Comparison of ENCODE assay signal across 21 cellular contexts in the genomic region with DNA sequence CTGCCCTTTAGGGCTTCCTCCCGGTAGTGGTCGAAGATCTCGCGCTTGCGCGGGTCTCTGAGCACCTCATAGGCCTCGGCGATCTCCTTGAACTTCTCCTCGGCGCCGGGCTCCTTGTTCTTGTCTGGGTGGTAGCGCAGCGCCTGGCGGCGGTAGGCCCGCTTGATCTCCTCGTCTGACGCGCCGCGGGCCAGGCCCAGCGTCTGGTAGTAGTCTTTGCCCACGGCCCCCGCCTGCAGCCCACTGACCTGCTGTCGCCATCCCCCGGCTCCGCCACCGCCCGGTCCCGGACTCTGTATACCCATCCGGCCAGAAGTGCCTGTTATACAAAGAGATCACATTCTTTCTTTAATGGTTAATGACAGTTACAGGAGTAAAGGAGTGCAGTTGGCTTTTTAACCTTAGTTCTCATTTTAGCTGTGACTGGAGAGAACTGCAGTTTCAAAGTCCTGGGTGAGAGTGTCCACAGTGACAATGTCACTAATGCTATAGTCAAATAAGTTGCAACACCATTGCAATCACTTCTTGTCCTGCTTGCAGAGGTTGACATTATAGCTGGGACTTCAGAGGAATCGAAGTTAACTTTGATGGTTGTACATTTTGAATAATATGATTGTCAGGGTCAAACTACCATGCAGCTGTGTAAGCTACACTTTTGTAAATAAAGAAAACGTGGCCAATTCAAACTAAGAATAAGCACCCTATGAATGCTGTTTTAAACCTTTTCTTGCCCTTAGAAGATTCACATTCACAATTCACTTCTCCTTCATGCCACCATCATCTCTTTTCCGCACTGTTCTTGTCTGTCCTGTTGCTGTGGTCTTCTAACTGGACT. TPM values are rescaled to one million over a fixed set of nuclear protein-coding genes. Genes with fewer than 3 reads are reported as not detected.
DNase-seq lines count a peak whose midpoint lies in the region; ATAC-seq, FAIRE-seq and TF ChIP-seq lines count a peak whose summit lies in the region.
"Had no signal": no experiment of that assay in that cellular context is flagged by ENCODE, and none has a peak within 500 bp of the region (broad histone marks: within the 10 kb centered on the region; RNA-seq: fewer than 3 reads in every experiment).

No MANE protein-coding gene starts in this region.

- peak overlapping the region; percentile 29 for H3K4me2 ChIP-seq in HepG2 (ENCODE audit: low read depth, low read length)
- H3K4me2 ChIP-seq: KMS-11 had no signal

- H3K9me3 Mint-ChIP-seq in WTC11 (peaks cover 8% of the 10 kb centered on the region), mesothelial cell of epicardium (peaks cover 5% of the 10 kb centered on the region)
- H3K9me3 Mint-ChIP-seq in stimulated activated effector memory CD8-positive, alpha-beta T cell treated with anti-CD3 and anti-CD28 coated beads, Interleukin-12 subunit alpha, Interleukin-12 subunit beta, amount 100 ng/mL, for 72 hours: no peaks in the 10 kb centered on the region
- H3K9me3 Mint-ChIP-seq: CD8-positive, alpha-beta T cell; H9 had no signal

- TF ChIP-seq EP300 in HepG2 (IDR thresholded peaks at IDR 0.05; ENCODE audit: low read depth in 2 of 2, low read length in 2 of 2): peak; percentile 60 to 92; a peak in 3 of 4 replicates
- peak; percentile 73; the same call in 1 of the 2 replicates for TF ChIP-seq EP300 in HepG2 (CRISPR knock-in tag; IDR thresholded peaks at IDR 0.05; ENCODE audit: borderline replicate concordance)

- H3K27me3 Mint-ChIP-seq in WTC11 (ENCODE audit: low read depth) (no peaks in the 10 kb centered on the region), mesothelial cell of epicardium (ENCODE audit: low read depth) (no peaks in the 10 kb centered on the region)

- no peak overlapping the region for H3K4me3 ChIP-seq in HepG2 (replicated peaks in 1 of 3; ENCODE audit: insufficient read depth in 1 of 3, low read depth in 2 of 3, low read length in 3 of 3)
- no peak overlapping the region for H3K4me3 ChIP-seq in BE2C (ENCODE audit: low read depth, low read length)
- H3K4me3 ChIP-seq: SJCRH30 had no signal

- no peak overlapping the region for H2AFZ ChIP-seq in HepG2 (ENCODE audit: low read length)

- no peak overlapping the region; the same call in 1 of the 2 replicates for H3K9ac ChIP-seq in HepG2 (ENCODE audit: insufficient read depth, low read depth, low read length)
- H3K9ac ChIP-seq: KMS-11 had no signal

- peak overlapping the region; percentile 62 for H3K27ac ChIP-seq in HepG2 (ENCODE audit: extremely low read length, insufficient read depth, low read length)
- H3K27ac ChIP-seq: C4-2B, KMS-11, SJCRH30 had no signal

- WGBS in HepG2 (ENCODE audit: low lambda C conversion rate): 74% methylated on average over 34 of the region's 34 CpGs

- BruUV-seq in HepG2 (replicated peaks; lab: Mats Ljungman, UMichigan): no TSS peak

- intact Hi-C loops in HepG2 (cut with micrococcal nuclease; ENCODE audit: unreplicated experiment): loop anchor here (1.0 kb wide), 2 partner anchors 15 to 35 kb away; a partner anchor contains a TSS

- no peak overlapping the region for H3K4me3 Mint-ChIP-seq in WTC11
- H3K4me3 Mint-ChIP-seq in stimulated activated effector memory CD8-positive, alpha-beta T cell treated with anti-CD3 and anti-CD28 coated beads, Interleukin-12 subunit alpha, Interleukin-12 subunit beta, amount 100 ng/mL, for 72 hours: no peak overlapping the region
- no peak overlapping the region for H3K4me3 Mint-ChIP-seq in mesothelial cell of epicardium
- H3K4me3 Mint-ChIP-seq: CD8-positive, alpha-beta T cell; H9 had no signal

- CTCF ChIA-PET in WTC11 (lab: Charles Lee) (no interaction called here), HepG2 (lab: Yijun Ruan, JAX; ENCODE audit: low intra/inter-chr PET ratio, low total read pairs) (no interaction called here)

- POLR2A ChIA-PET in WTC11 (lab: Charles Lee) (no interaction called here), HepG2 (lab: Yijun Ruan, JAX) (interaction anchor here (0.6 to 1.2 kb wide), 4 partner anchors 13 to 1465 kb away, joined by 3 to 5 read pairs (median 4); a partner anchor contains a TSS)

- ATAC-seq in WTC11: no peak
- ATAC-seq in HepG2: peak; percentile 96
- peak; percentile 16 for ATAC-seq in stimulated activated effector memory CD8-positive, alpha-beta T cell treated with anti-CD3 and anti-CD28 coated beads, Interleukin-12 subunit alpha, Interleukin-12 subunit beta, amount 100 ng/mL, for 72 hours
- ATAC-seq: CD8-positive, alpha-beta T cell; SK-N-SH treated with all-trans-retinoic acid at 6 μM for 48 hours had no signal

- H3K9me3 ChIP-seq in HepG2 (ENCODE audit: low read length): no peaks in the 10 kb centered on the region
- no peaks in the 10 kb centered on the region for H3K9me3 ChIP-seq in BE2C
- H3K9me3 ChIP-seq: Caco-2 had no signal

- TF ChIP-seq POLR2A in HepG2 (IDR thresholded peaks at IDR 0.05; ENCODE audit: insufficient read depth in 1 of 2, low read depth in 2 of 2, low read length in 2 of 2): no peak

- in situ Hi-C loops in HepG2 (cut with HindIII; ENCODE audit: extremely low pct_ligation_motif_present, low pct_unique_long_range_greater_than_20kb): no loop called here

- H3K27me3 ChIP-seq in HepG2 (ENCODE audit: control insufficient read depth in 1 of 2, insufficient read depth in 2 of 2, low read length in 2 of 2) (no peaks in the 10 kb centered on the region), BE2C (no peaks in the 10 kb centered on the region)
- H3K27me3 ChIP-seq: SJCRH30 had no signal

- no peaks in the 10 kb centered on the region for H4K20me1 ChIP-seq in HepG2 (ENCODE audit: insufficient read depth, low read length)

- TF ChIP-seq CTCF in WTC11 (IDR thresholded peaks at IDR 0.05) (no peak), HepG2 (CRISPR knock-in tag; IDR thresholded peaks at IDR 0.05) (no peak), mesothelial cell of epicardium (IDR thresholded peaks at IDR 0.05; ENCODE audit: unreplicated experiment) (no peak), BE2C (IDR thresholded peaks at IDR 0.05; ENCODE audit: low read depth, low read length) (no peak)

- H3K36me3 Mint-ChIP-seq in WTC11: no peaks in the 10 kb centered on the region
- no peaks in the 10 kb centered on the region for H3K36me3 Mint-ChIP-seq in stimulated activated effector memory CD8-positive, alpha-beta T cell treated with anti-CD3 and anti-CD28 coated beads, Interleukin-12 subunit alpha, Interleukin-12 subunit beta, amount 100 ng/mL, for 72 hours
- peaks cover 2% of the 10 kb centered on the region for H3K36me3 Mint-ChIP-seq in mesothelial cell of epicardium
- H3K36me3 Mint-ChIP-seq: CD8-positive, alpha-beta T cell had no signal

- DNase-seq in HuH-7.5 (ENCODE audit: low spot score): peak; percentile 24
- DNase-seq in WTC11 (ENCODE audit: low spot score): no peak
- DNase-seq in HepG2 (ENCODE audit: low spot score): peak; percentile 92
- no peak for DNase-seq in stimulated activated effector memory CD8-positive, alpha-beta T cell treated with anti-CD3 and anti-CD28 coated beads, Interleukin-12 subunit alpha, Interleukin-12 subunit beta, amount 100 ng/mL, for 72 hours (ENCODE audit: low spot score in 2 of 2)
- no peak for DNase-seq in SHP77 treated with DMSO at 0.1 percent for 48 hours (lab: John Stamatoyannopoulos, UW)
- no peak for DNase-seq in mesothelial cell of epicardium (ENCODE audit: low spot score in 2 of 2, unreplicated experiment in 2 of 2)
- no peak for DNase-seq in BE2C
- DNase-seq: Caco-2; CD8-positive, alpha-beta T cell; H9; NCI-H1092; NCI-H1417 treated with DMSO at 0.1 percent for 48 hours; NCI-H1694 treated with DMSO at 0.1 percent for 48 hours; NCI-H2081; NCI-H2227 treated with DMSO at 0.1 percent for 48 hours; NCI-H526 treated with DMSO at 0.1 percent for 48 hours; SJCRH30 had no signal

- H3K27ac Mint-ChIP-seq in WTC11 (no peak overlapping the region), mesothelial cell of epicardium (no peak overlapping the region)
- no peak overlapping the region for H3K27ac Mint-ChIP-seq in stimulated activated effector memory CD8-positive, alpha-beta T cell treated with anti-CD3 and anti-CD28 coated beads, Interleukin-12 subunit alpha, Interleukin-12 subunit beta, amount 100 ng/mL, for 72 hours
- H3K27ac Mint-ChIP-seq: CD8-positive, alpha-beta T cell; H9 had no signal

- H3K36me3 ChIP-seq in HepG2 (replicated peaks in 1 of 2; ENCODE audit: control insufficient read depth in 1 of 2, insufficient read depth in 2 of 2, low read length in 2 of 2) (no peaks in the 10 kb centered on the region), BE2C (no peaks in the 10 kb centered on the region)
- H3K36me3 ChIP-seq: SJCRH30 had no signal

- FAIRE-seq in HepG2 (lab: Jason Lieb, UNC): peak; percentile 23
- FAIRE-seq: G401.6 had no signal

- TF ChIP-seq RAD21 in HepG2 (CRISPR knock-in tag; IDR thresholded peaks at IDR 0.05): 0 out of 2 replicates have a peak, but pooled peaks have one; percentile 27

- H3K4me1 ChIP-seq in HepG2 (ENCODE audit: insufficient read depth, low read length) (peaks cover 65% of the 10 kb centered on the region), BE2C (no peaks in the 10 kb centered on the region)

- no peaks in the 10 kb centered on the region for H3K79me2 ChIP-seq in HepG2 (ENCODE audit: insufficient read depth, low read length)

- H3K4me1 Mint-ChIP-seq in WTC11: peaks cover 5% of the 10 kb centered on the region
- H3K4me1 Mint-ChIP-seq in stimulated activated effector memory CD8-positive, alpha-beta T cell treated with anti-CD3 and anti-CD28 coated beads, Interleukin-12 subunit alpha, Interleukin-12 subunit beta, amount 100 ng/mL, for 72 hours: no peaks in the 10 kb centered on the region
- peaks cover 40% of the 10 kb centered on the region for H3K4me1 Mint-ChIP-seq in mesothelial cell of epicardium
- H3K4me1 Mint-ChIP-seq: H9 had no signal

RNA-seq across cellular contexts. Expression of a gene that starts 35.3 kb away (rescaled TPM):
- total RNA-seq in WTC11 (2021) (0.14 to 0.28 TPM (median 0.27 TPM) in 3 replicates), HepG2 (2016; rRNA removed; fragmentation: Illumina TruSeq; extraction: Trizol) (7.6 and 11.2 TPM in 2 replicates), mesothelial cell of epicardium (0.72 to 0.96 TPM (median 0.80 TPM) in 3 replicates)
- 0.97 and 1.1 TPM in 2 replicates for total RNA-seq in HepG2 (2016; cell fraction: cytosol; rRNA removed; fragmentation: Illumina TruSeq; extraction: Trizol; ENCODE audit: low read depth)
- 8.2 and 10.1 TPM in 2 replicates for total RNA-seq in HepG2 (2016; cell fraction: insoluble cytoplasmic fraction; rRNA removed; fragmentation: Illumina TruSeq; extraction: Trizol)
- 3.2 and 3.5 TPM in 2 replicates for total RNA-seq in HepG2 (2016; cell fraction: membrane; rRNA removed; fragmentation: Illumina TruSeq; extraction: Trizol)
- total RNA-seq in HepG2 (2016; cell fraction: nucleus; rRNA removed; fragmentation: Illumina TruSeq; extraction: Trizol): 5.9 and 6.7 TPM in 2 replicates
- 28.1 and 38.8 TPM in 2 replicates for polyA plus RNA-seq in HepG2 (2011; rRNA removed)
- 23.7 and 37.4 TPM in 2 replicates for polyA plus RNA-seq in HepG2 (2011; cell fraction: cytosol; rRNA removed)
- 11.3 and 13.2 TPM in 2 replicates for polyA plus RNA-seq in HepG2 (2011; cell fraction: nucleus; rRNA removed)
- polyA plus RNA-seq in HepG2 (2012): 8.9 and 16.7 TPM in 2 replicates
- polyA plus RNA-seq in HepG2 (2016; cell fraction: cytosol; fragmentation: Illumina TruSeq; extraction: Trizol; ENCODE audit: low read depth): 0.40 and 0.45 TPM in 2 replicates
- polyA plus RNA-seq in HepG2 (2016; cell fraction: insoluble cytoplasmic fraction; fragmentation: Illumina TruSeq; extraction: Trizol; ENCODE audit: low read depth): 10.7 and 12.0 TPM in 2 replicates
- polyA plus RNA-seq in HepG2 (2016; cell fraction: membrane; fragmentation: Illumina TruSeq; extraction: Trizol; ENCODE audit: low read depth): 0.98 and 1.5 TPM in 2 replicates
- polyA plus RNA-seq in HepG2 (2016; cell fraction: nucleus; fragmentation: Illumina TruSeq; extraction: Trizol; ENCODE audit: insufficient read depth, low read depth): 5.7 and 6.3 TPM in 2 replicates
- polyA minus RNA-seq in HepG2 (2011; rRNA and poly(A)+ RNA removed; ENCODE audit: low replicate concordance): 0.35 and 65.9 TPM in 2 replicates
- 29.7 and 43.4 TPM in 2 replicates for polyA minus RNA-seq in HepG2 (2011; cell fraction: cytosol; rRNA and poly(A)+ RNA removed)
- polyA minus RNA-seq in HepG2 (2011; cell fraction: nucleus; rRNA and poly(A)+ RNA removed): 25.8 and 27.7 TPM in 2 replicates
- polyA plus RNA-seq in BE2C (2012; ENCODE audit: insufficient read depth, insufficient read length, low read depth): 0.31 TPM
- total RNA-seq: Caco-2; CD8-positive, alpha-beta T cell; H9 had no signal

Comparison
In these comparisons a context has a peak if more than half of its experiments do, and no peak if none do; other contexts are left out.
1. DNase-seq: peak in HuH-7.5 (single experiment) and HepG2 (single experiment); none in WTC11 (single experiment), stimulated activated effector memory CD8-positive, alpha-beta T cell treated with anti-CD3 and anti-CD28 coated beads, Interleukin-12 subunit alpha, Interleukin-12 subunit beta, amount 100 ng/mL, for 72 hours (0 of 2), SHP77 treated with DMSO at 0.1 percent for 48 hours (single experiment), mesothelial cell of epicardium (0 of 2) and BE2C (single experiment).